2 cellular contexts compared by ENCODE assay signal in genomic region chr2:214244847-214245246, GRCh38.
TF ChIP-seq lines count a peak whose summit lies in the region.

No MANE protein-coding gene starts in this region.

TF ChIP-seq in SK-N-SH, 30 proteins besides CTCF, POLR2A, EP300 and RAD21 (continued from another document):
- TF ChIP-seq POLR2AphosphoS5 (IDR thresholded peaks at IDR 0.05; ENCODE audit: low read depth, low read length), result no peak
- TF ChIP-seq TAF1 (IDR thresholded peaks at IDR 0.05; ENCODE audit: borderline replicate concordance, low read depth, low read length), result no peak
- no peak for TF ChIP-seq USF1 (IDR thresholded peaks at IDR 0.05; ENCODE audit: borderline replicate concordance, low read depth)
- TF ChIP-seq, protein P1, sequence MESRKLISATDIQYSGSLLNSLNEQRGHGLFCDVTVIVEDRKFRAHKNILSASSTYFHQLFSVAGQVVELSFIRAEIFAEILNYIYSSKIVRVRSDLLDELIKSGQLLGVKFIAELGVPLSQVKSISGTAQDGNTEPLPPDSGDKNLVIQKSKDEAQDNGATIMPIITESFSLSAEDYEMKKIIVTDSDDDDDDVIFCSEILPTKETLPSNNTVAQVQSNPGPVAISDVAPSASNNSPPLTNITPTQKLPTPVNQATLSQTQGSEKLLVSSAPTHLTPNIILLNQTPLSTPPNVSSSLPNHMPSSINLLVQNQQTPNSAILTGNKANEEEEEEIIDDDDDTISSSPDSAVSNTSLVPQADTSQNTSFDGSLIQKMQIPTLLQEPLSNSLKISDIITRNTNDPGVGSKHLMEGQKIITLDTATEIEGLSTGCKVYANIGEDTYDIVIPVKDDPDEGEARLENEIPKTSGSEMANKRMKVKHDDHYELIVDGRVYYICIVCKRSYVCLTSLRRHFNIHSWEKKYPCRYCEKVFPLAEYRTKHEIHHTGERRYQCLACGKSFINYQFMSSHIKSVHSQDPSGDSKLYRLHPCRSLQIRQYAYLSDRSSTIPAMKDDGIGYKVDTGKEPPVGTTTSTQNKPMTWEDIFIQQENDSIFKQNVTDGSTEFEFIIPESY (IDR thresholded peaks at IDR 0.05; ENCODE audit: borderline replicate concordance, low read depth), result no peak
- TF ChIP-seq GATA2 (CRISPR knock-in tag; IDR thresholded peaks at IDR 0.05), result no peak
- TF ChIP-seq CHD2 (IDR thresholded peaks at IDR 0.05; ENCODE audit: low read length, partially characterized antibody), result no peak
- no peak for TF ChIP-seq MAX (IDR thresholded peaks at IDR 0.05; ENCODE audit: low read depth)
- TF ChIP-seq RXRA (IDR thresholded peaks at IDR 0.05; ENCODE audit: borderline replicate concordance, low read depth), result no peak
- no peak for TF ChIP-seq RCOR1 (IDR thresholded peaks at IDR 0.05; ENCODE audit: low read length)
- no peak for TF ChIP-seq MEF2A (IDR thresholded peaks at IDR 0.05; ENCODE audit: borderline replicate concordance, low read depth)
- TF ChIP-seq SIN3A (IDR thresholded peaks at IDR 0.05; ENCODE audit: borderline replicate concordance, low read depth, low read length), result no peak
- no peak for TF ChIP-seq GABPA (IDR thresholded peaks at IDR 0.05; ENCODE audit: low read depth)
- TF ChIP-seq, protein P2, sequence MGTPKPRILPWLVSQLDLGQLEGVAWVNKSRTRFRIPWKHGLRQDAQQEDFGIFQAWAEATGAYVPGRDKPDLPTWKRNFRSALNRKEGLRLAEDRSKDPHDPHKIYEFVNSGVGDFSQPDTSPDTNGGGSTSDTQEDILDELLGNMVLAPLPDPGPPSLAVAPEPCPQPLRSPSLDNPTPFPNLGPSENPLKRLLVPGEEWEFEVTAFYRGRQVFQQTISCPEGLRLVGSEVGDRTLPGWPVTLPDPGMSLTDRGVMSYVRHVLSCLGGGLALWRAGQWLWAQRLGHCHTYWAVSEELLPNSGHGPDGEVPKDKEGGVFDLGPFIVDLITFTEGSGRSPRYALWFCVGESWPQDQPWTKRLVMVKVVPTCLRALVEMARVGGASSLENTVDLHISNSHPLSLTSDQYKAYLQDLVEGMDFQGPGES (IDR thresholded peaks at IDR 0.05; ENCODE audit: low read depth, low read length), result no peak
- TF ChIP-seq USF2 (IDR thresholded peaks at IDR 0.05; ENCODE audit: borderline replicate concordance, low read depth, low read length), result no peak
- no peak for TF ChIP-seq SMC3 (IDR thresholded peaks at IDR 0.05; ENCODE audit: low read depth, low read length)
- no peak for TF ChIP-seq ELF1 (IDR thresholded peaks at IDR 0.05)
- no peak for TF ChIP-seq FOSL2 (IDR thresholded peaks at IDR 0.05; ENCODE audit: borderline replicate concordance, low read depth)

TF ChIP-seq in WTC11, 78 proteins besides CTCF, POLR2A, EP300 and RAD21 (continued from another document and continues in another):
- no peak for TF ChIP-seq FOXP4 (CRISPR knock-in tag; IDR thresholded peaks at IDR 0.05)
- TF ChIP-seq RELA (CRISPR knock-in tag; IDR thresholded peaks at IDR 0.05; ENCODE audit: borderline replicate concordance), result no peak
- no peak for TF ChIP-seq JUN (CRISPR knock-in tag; IDR thresholded peaks at IDR 0.05)
- no peak for TF ChIP-seq PREB (CRISPR knock-in tag; IDR thresholded peaks at IDR 0.05; ENCODE audit: borderline replicate concordance)
- TF ChIP-seq ZNF317 (CRISPR knock-in tag; IDR thresholded peaks at IDR 0.05; ENCODE audit: borderline replicate concordance, low read depth), result no peak
- TF ChIP-seq, protein P3, sequence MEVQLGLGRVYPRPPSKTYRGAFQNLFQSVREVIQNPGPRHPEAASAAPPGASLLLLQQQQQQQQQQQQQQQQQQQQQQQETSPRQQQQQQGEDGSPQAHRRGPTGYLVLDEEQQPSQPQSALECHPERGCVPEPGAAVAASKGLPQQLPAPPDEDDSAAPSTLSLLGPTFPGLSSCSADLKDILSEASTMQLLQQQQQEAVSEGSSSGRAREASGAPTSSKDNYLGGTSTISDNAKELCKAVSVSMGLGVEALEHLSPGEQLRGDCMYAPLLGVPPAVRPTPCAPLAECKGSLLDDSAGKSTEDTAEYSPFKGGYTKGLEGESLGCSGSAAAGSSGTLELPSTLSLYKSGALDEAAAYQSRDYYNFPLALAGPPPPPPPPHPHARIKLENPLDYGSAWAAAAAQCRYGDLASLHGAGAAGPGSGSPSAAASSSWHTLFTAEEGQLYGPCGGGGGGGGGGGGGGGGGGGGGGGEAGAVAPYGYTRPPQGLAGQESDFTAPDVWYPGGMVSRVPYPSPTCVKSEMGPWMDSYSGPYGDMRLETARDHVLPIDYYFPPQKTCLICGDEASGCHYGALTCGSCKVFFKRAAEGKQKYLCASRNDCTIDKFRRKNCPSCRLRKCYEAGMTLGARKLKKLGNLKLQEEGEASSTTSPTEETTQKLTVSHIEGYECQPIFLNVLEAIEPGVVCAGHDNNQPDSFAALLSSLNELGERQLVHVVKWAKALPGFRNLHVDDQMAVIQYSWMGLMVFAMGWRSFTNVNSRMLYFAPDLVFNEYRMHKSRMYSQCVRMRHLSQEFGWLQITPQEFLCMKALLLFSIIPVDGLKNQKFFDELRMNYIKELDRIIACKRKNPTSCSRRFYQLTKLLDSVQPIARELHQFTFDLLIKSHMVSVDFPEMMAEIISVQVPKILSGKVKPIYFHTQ (CRISPR knock-in tag; IDR thresholded peaks at IDR 0.05), result no peak
- TF ChIP-seq ZMAT4 (CRISPR knock-in tag; IDR thresholded peaks at IDR 0.05), result no peak
- TF ChIP-seq ZNF512 (CRISPR knock-in tag; IDR thresholded peaks at IDR 0.05; ENCODE audit: borderline replicate concordance), result no peak
- no peak for TF ChIP-seq NFATC4 (CRISPR knock-in tag; IDR thresholded peaks at IDR 0.05)
- TF ChIP-seq ZNF281 (CRISPR knock-in tag; IDR thresholded peaks at IDR 0.05), result no peak
- no peak for TF ChIP-seq E2F4 (CRISPR knock-in tag; IDR thresholded peaks at IDR 0.05; ENCODE audit: borderline replicate concordance, low read depth)
- TF ChIP-seq, protein P4, sequence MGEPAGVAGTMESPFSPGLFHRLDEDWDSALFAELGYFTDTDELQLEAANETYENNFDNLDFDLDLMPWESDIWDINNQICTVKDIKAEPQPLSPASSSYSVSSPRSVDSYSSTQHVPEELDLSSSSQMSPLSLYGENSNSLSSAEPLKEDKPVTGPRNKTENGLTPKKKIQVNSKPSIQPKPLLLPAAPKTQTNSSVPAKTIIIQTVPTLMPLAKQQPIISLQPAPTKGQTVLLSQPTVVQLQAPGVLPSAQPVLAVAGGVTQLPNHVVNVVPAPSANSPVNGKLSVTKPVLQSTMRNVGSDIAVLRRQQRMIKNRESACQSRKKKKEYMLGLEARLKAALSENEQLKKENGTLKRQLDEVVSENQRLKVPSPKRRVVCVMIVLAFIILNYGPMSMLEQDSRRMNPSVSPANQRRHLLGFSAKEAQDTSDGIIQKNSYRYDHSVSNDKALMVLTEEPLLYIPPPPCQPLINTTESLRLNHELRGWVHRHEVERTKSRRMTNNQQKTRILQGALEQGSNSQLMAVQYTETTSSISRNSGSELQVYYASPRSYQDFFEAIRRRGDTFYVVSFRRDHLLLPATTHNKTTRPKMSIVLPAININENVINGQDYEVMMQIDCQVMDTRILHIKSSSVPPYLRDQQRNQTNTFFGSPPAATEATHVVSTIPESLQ (CRISPR knock-in tag; IDR thresholded peaks at IDR 0.05), result no peak
- TF ChIP-seq, protein P5, sequence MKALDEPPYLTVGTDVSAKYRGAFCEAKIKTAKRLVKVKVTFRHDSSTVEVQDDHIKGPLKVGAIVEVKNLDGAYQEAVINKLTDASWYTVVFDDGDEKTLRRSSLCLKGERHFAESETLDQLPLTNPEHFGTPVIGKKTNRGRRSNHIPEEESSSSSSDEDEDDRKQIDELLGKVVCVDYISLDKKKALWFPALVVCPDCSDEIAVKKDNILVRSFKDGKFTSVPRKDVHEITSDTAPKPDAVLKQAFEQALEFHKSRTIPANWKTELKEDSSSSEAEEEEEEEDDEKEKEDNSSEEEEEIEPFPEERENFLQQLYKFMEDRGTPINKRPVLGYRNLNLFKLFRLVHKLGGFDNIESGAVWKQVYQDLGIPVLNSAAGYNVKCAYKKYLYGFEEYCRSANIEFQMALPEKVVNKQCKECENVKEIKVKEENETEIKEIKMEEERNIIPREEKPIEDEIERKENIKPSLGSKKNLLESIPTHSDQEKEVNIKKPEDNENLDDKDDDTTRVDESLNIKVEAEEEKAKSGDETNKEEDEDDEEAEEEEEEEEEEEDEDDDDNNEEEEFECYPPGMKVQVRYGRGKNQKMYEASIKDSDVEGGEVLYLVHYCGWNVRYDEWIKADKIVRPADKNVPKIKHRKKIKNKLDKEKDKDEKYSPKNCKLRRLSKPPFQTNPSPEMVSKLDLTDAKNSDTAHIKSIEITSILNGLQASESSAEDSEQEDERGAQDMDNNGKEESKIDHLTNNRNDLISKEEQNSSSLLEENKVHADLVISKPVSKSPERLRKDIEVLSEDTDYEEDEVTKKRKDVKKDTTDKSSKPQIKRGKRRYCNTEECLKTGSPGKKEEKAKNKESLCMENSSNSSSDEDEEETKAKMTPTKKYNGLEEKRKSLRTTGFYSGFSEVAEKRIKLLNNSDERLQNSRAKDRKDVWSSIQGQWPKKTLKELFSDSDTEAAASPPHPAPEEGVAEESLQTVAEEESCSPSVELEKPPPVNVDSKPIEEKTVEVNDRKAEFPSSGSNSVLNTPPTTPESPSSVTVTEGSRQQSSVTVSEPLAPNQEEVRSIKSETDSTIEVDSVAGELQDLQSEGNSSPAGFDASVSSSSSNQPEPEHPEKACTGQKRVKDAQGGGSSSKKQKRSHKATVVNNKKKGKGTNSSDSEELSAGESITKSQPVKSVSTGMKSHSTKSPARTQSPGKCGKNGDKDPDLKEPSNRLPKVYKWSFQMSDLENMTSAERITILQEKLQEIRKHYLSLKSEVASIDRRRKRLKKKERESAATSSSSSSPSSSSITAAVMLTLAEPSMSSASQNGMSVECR (CRISPR knock-in tag; IDR thresholded peaks at IDR 0.05; ENCODE audit: borderline replicate concordance), result no peak
